ENCODE assay signal across 8 cellular contexts in genomic region chr11:66616379-66617147, GRCh38. TPM values are rescaled to one million over a fixed set of nuclear protein-coding genes. Genes with fewer than 3 reads are reported as not detected.
DNase-seq lines count a peak whose midpoint lies in the region; ATAC-seq and TF ChIP-seq lines count a peak whose summit lies in the region.

Gene RBM14 (plus strand): TSS chr11:66616630. CDS start chr11:66616721, 91 bp downstream.

- WGBS in ovary, 3 donors, result 0 to 1% (median 1%) methylated on average over 72 to 90 of the region's 90 CpGs
- WGBS in thyroid gland, 2 donors, result 0% methylated on average over 30 to 42 of the region's 90 CpGs

- POLR2A ChIA-PET in activated naive CD8-positive, alpha-beta T cell treated with anti-CD3 and anti-CD28 coated beads, Interleukin-2, amount 10 ng/mL, durations not matched to agents 7 days and 5 days (lab: Charles Lee), result interaction anchor here (0.6 to 10.4 kb wide), 26 partner anchors 8 to 304 kb away, joined by 3 to 211 read pairs (median 4); partner anchors contain the start of genes ACTN3, B4GAT1, BBS1 and CCDC87

- H3K4me3 Mint-ChIP-seq in activated naive CD8-positive, alpha-beta T cell treated with anti-CD3 and anti-CD28 coated beads, Interleukin-2, amount 10 ng/mL, durations not matched to agents 7 days and 5 days, result peak within 1 kb of the TSS; percentile 96

- peaks cover 35% of the 10 kb centered on the region for H3K4me1 Mint-ChIP-seq in activated naive CD8-positive, alpha-beta T cell treated with anti-CD3 and anti-CD28 coated beads, Interleukin-2, amount 10 ng/mL, durations not matched to agents 7 days and 5 days

- H3K79me2 ChIP-seq in SU-DHL-6 (ENCODE audit: insufficient read depth, low read length), result peaks cover 51% of the 10 kb centered on the region

- peak within 1 kb of the TSS; percentile 97 for H3K27ac Mint-ChIP-seq in activated naive CD8-positive, alpha-beta T cell treated with anti-CD3 and anti-CD28 coated beads, Interleukin-2, amount 10 ng/mL, durations not matched to agents 7 days and 5 days

- no peak for TF ChIP-seq CTCF in SU-DHL-6 (IDR thresholded peaks at IDR 0.05; ENCODE audit: insufficient read depth, low read length, poor library complexity, severe bottlenecking)
- peak in 1 of 3 donors; percentile 18 for TF ChIP-seq CTCF in ovary (IDR thresholded peaks at IDR 0.05)
- no peak for TF ChIP-seq CTCF in thyroid gland (IDR thresholded peaks at IDR 0.05)

- H3K27ac ChIP-seq in SU-DHL-6 (ENCODE audit: low read depth, low read length) (peak within 1 kb of the TSS; percentile 78), ovary (peak within 1 kb of the TSS; percentile 77 to 92), thyroid gland (peak within 1 kb of the TSS; percentile 86 to 92 (median 89))

- H3K4me1 ChIP-seq in ovary (ENCODE audit: insufficient read depth), result peaks cover 15% of the 10 kb centered on the region
- peaks cover 35 to 43% of the 10 kb centered on the region in 2 donors for H3K4me1 ChIP-seq in thyroid gland

- peaks cover 11% of the 10 kb centered on the region for H3K36me3 ChIP-seq in SU-DHL-6 (ENCODE audit: low read length)
- no peaks in the 10 kb centered on the region for H3K36me3 ChIP-seq in ovary
- H3K36me3 ChIP-seq in thyroid gland, result no peaks in the 10 kb centered on the region

- peak within 1 kb of the TSS; percentile 90 for H3K4me3 ChIP-seq in SU-DHL-6 (ENCODE audit: insufficient read depth, low read length, poor library complexity, severe bottlenecking)
- peak within 1 kb of the TSS; percentile 96 for H3K4me3 ChIP-seq in ovary
- H3K4me3 ChIP-seq in thyroid gland (replicated peaks in 1 of 3), result peak within 1 kb of the TSS; percentile 58 to 85 (median 82)

- peak within 1 kb of the TSS; percentile 94 for H3K4me2 ChIP-seq in SU-DHL-6 (ENCODE audit: low read depth, low read length, poor library complexity, severe bottlenecking)

- peaks cover 36% of the 10 kb centered on the region for H4K20me1 ChIP-seq in SU-DHL-6 (ENCODE audit: low read depth, low read length)

- TF ChIP-seq EP300 in ovary (IDR thresholded peaks at IDR 0.05), result no peak

- H3K9ac ChIP-seq in SU-DHL-6 (ENCODE audit: low read length), result peak within 1 kb of the TSS; percentile 100

- H3K9me3 Mint-ChIP-seq in activated naive CD8-positive, alpha-beta T cell treated with anti-CD3 and anti-CD28 coated beads, Interleukin-2, amount 10 ng/mL, durations not matched to agents 7 days and 5 days, result no peaks in the 10 kb centered on the region

- TF ChIP-seq POLR2A in GM10847 (IDR thresholded peaks at IDR 0.05; ENCODE audit: extremely low read depth, insufficient read length) (peak; percentile 98), ovary (IDR thresholded peaks at IDR 0.05) (peak; percentile 100), thyroid gland (IDR thresholded peaks at IDR 0.05) (peak; percentile 96 to 99)

- peak; percentile 98 for DNase-seq in NCI-H128 (lab: John Stamatoyannopoulos, UW; ENCODE audit: unreplicated experiment)
- DNase-seq in activated naive CD8-positive, alpha-beta T cell treated with anti-CD3 and anti-CD28 coated beads, Interleukin-2, amount 10 ng/mL, durations not matched to agents 7 days and 5 days, result peak; percentile 97
- peak; percentile 96 to 100 (median 99) for DNase-seq in head of caudate nucleus
- DNase-seq in ovary, result peak; percentile 98 to 99 (median 99)
- DNase-seq in thyroid gland, result peak; percentile 99 to 100

- intact Hi-C loops in head of caudate nucleus (cut with DNase I) (loop anchor here (2.0 kb wide), 1 partner anchor 22 kb away; the partner anchor contains the start of gene RBM4), ovary (cut with DNase I) (no loop called here), thyroid gland (cut with DNase I) (loop anchor here (2.0 kb wide), 1 partner anchor 22 kb away; the partner anchor contains the start of gene RBM4)

- H3K9me3 ChIP-seq in SU-DHL-6 (ENCODE audit: insufficient read depth, low read length) (no peaks in the 10 kb centered on the region), ovary (no peaks in the 10 kb centered on the region), thyroid gland (no peaks in the 10 kb centered on the region)

- H2AFZ ChIP-seq in SU-DHL-6 (ENCODE audit: low read depth, low read length, severe bottlenecking), result peak within 1 kb of the TSS; percentile 87

- no peaks in the 10 kb centered on the region for H3K27me3 Mint-ChIP-seq in activated naive CD8-positive, alpha-beta T cell treated with anti-CD3 and anti-CD28 coated beads, Interleukin-2, amount 10 ng/mL, durations not matched to agents 7 days and 5 days

- ATAC-seq in HG02678 (IDR thresholded peaks at IDR 0.05; ENCODE audit: unreplicated experiment), result peak; percentile 93
- ATAC-seq in activated naive CD8-positive, alpha-beta T cell treated with anti-CD3 and anti-CD28 coated beads, Interleukin-2, amount 10 ng/mL, durations not matched to agents 7 days and 5 days (ENCODE audit: low read depth), result peak; percentile 96

- peaks cover 4% of the 10 kb centered on the region; the same call in 1 of the 2 replicates for H3F3A ChIP-seq in SU-DHL-6 (ENCODE audit: insufficient read depth)

- no peaks in the 10 kb centered on the region for H3K9me2 ChIP-seq in SU-DHL-6 (replicated peaks; ENCODE audit: insufficient read depth, low read length)

- H3K36me3 Mint-ChIP-seq in activated naive CD8-positive, alpha-beta T cell treated with anti-CD3 and anti-CD28 coated beads, Interleukin-2, amount 10 ng/mL, durations not matched to agents 7 days and 5 days, result peaks cover 34% of the 10 kb centered on the region

- H3K27me3 ChIP-seq in SU-DHL-6 (ENCODE audit: low read length), result no peaks in the 10 kb centered on the region
- H3K27me3 ChIP-seq in ovary, result no peaks in the 10 kb centered on the region
- H3K27me3 ChIP-seq in thyroid gland, result no peaks in the 10 kb centered on the region

RNA-seq across cellular contexts. Expression of gene RBM14, which starts in this region (rescaled TPM):
- total RNA-seq in activated naive CD8-positive, alpha-beta T cell treated with anti-CD3 and anti-CD28 coated beads, Interleukin-2, amount 10 ng/mL, durations not matched to agents 7 days and 5 days, result 100 to 1,000 TPM; 150 to 151 TPM
- total RNA-seq in ovary (10 to 100 TPM; 36.5 to 89.6 (median 71.9) TPM), thyroid gland (10 to 100 TPM; 31.8 to 76.9 (median 62.9) TPM)
- polyA plus RNA-seq in ovary, result 10 to 100 TPM; 28.9 to 35.4 TPM

Comparison
In these comparisons a context has a peak if more than half of its experiments do, and no peak if none do; other contexts are left out.
1. Peak in every context shown above with its lines: DNase-seq, ATAC-seq, H3K4me3 ChIP-seq and H3K27ac ChIP-seq.
2. intact Hi-C loops: an anchor here in head of caudate nucleus (2.0 kb wide) and thyroid gland (2.0 kb wide); none called in ovary.